Comparison of ENCODE assay signal across 29 cellular contexts in the genomic region with DNA sequence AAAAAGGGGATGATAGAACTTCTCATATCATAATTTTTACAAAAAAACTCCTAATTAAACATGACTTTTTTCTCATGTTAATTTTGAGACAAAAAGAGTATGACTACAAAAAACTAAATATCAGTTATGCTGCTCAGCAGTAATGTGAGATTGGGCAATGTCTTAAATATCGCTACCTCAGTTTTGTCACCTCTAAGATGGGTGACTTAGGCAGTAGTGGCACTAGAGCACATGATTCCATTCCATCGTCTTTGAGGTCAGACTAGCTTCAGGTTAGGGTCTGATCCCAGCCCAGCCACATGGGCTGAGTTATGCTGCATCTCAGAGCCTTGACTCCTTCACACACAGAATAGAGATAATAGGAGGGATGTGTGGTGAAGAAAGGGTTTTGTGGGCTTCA. TPM values are rescaled to one million over a fixed set of nuclear protein-coding genes. Genes with fewer than 3 reads are reported as not detected.
DNase-seq lines count a peak whose midpoint lies in the region; ATAC-seq, FAIRE-seq and TF ChIP-seq lines count a peak whose summit lies in the region.
"Had no signal": no experiment of that assay in that cellular context is flagged by ENCODE, and none has a peak within 500 bp of the region (broad histone marks: within the 10 kb centered on the region; RNA-seq: fewer than 3 reads in every experiment).

No MANE protein-coding gene starts in this region.

- H3K27me3 Mint-ChIP-seq in activated CD4-positive, alpha-beta memory T cell treated with anti-CD3 and anti-CD28 coated beads, Interleukin-2, amount 10 ng/mL, durations not matched to agents 7 days and 5 days = no peaks in the 10 kb centered on the region

- POLR2A ChIA-PET in endothelial cell of umbilical vein (lab: Charles Lee) = interaction anchor here (1.2 kb wide), 1 partner anchor 11 kb away, joined by 6 read pairs; a partner anchor contains a TSS
- POLR2A ChIA-PET in activated CD4-positive, alpha-beta memory T cell treated with anti-CD3 and anti-CD28 coated beads, Interleukin-2, amount 10 ng/mL, durations not matched to agents 7 days and 5 days (lab: Charles Lee) = interaction anchor here (1.7 kb wide), 1 partner anchor 10 kb away, joined by 7 read pairs; no protein-coding TSS in a partner anchor

- H3K36me3 Mint-ChIP-seq in activated CD4-positive, alpha-beta memory T cell treated with anti-CD3 and anti-CD28 coated beads, Interleukin-2, amount 10 ng/mL, durations not matched to agents 7 days and 5 days (ENCODE audit: low read depth) = no peaks in the 10 kb centered on the region

- H3K9ac ChIP-seq in endothelial cell of umbilical vein (replicated peaks; ENCODE audit: extremely low read depth, insufficient read depth, low read length) = peak overlapping the region; percentile 83

- H3K4me2 ChIP-seq in endothelial cell of umbilical vein (ENCODE audit: insufficient read depth, low read length) (peak overlapping the region; percentile 74), osteoblast (ENCODE audit: insufficient read depth, low read length) (peak overlapping the region; percentile 62)

- no peak for TF ChIP-seq CTCF in left ventricle myocardium inferior (IDR thresholded peaks at IDR 0.05; ENCODE audit: borderline replicate concordance)
- no peak for TF ChIP-seq CTCF in endothelial cell of umbilical vein (IDR thresholded peaks at IDR 0.05; ENCODE audit: extremely low read depth in 1 of 2, insufficient read depth in 1 of 2, low read depth in 1 of 2, low read length in 2 of 2)
- TF ChIP-seq CTCF in osteoblast (IDR thresholded peaks at IDR 0.05; ENCODE audit: extremely low read depth, low read depth, low read length) = no peak

- H3K79me2 ChIP-seq in endothelial cell of umbilical vein (ENCODE audit: control insufficient read depth, insufficient read depth, low read length) (peaks cover 70% of the 10 kb centered on the region), osteoblast (ENCODE audit: insufficient read depth, low read length) (peaks cover 88% of the 10 kb centered on the region)

- H3K27ac ChIP-seq in left ventricle myocardium inferior (replicated peaks) = peak overlapping the region; percentile 71
- peak overlapping the region; percentile 60 for H3K27ac ChIP-seq in SJSA1
- H3K27ac ChIP-seq in endothelial cell of umbilical vein (ENCODE audit: insufficient read depth, low read depth, low read length) = peak overlapping the region; percentile 99
- H3K27ac ChIP-seq in osteoblast (ENCODE audit: low read depth, low read length) = peak overlapping the region; percentile 97

- H4K20me1 ChIP-seq in endothelial cell of umbilical vein (replicated peaks; ENCODE audit: control insufficient read depth, extremely low read depth, insufficient read depth, low read length) (no peaks in the 10 kb centered on the region), osteoblast (ENCODE audit: insufficient read depth, low read length) (no peaks in the 10 kb centered on the region)

- H3K4me1 ChIP-seq in left ventricle myocardium inferior (peaks cover 40% of the 10 kb centered on the region), SJSA1 (replicated peaks) (peaks cover 75% of the 10 kb centered on the region), endothelial cell of umbilical vein (ENCODE audit: control insufficient read depth, extremely low read depth, insufficient read depth, low read length) (peaks cover 79% of the 10 kb centered on the region), osteoblast (ENCODE audit: insufficient read depth, low read length) (peaks cover 80% of the 10 kb centered on the region)

- H3K27me3 ChIP-seq in left ventricle myocardium inferior (ENCODE audit: low read depth) (no peaks in the 10 kb centered on the region), SJSA1 (replicated peaks) (no peaks in the 10 kb centered on the region), endothelial cell of umbilical vein (ENCODE audit: control insufficient read depth in 2 of 2, insufficient read depth in 2 of 2, low read length in 2 of 2) (no peaks in the 10 kb centered on the region), osteoblast (ENCODE audit: insufficient read depth, low read length) (no peaks in the 10 kb centered on the region)
- H3K27me3 ChIP-seq: body of pancreas, sigmoid colon, tibial nerve had no signal

- CTCF ChIA-PET in endothelial cell of umbilical vein (lab: Charles Lee) = interaction anchor here (1.1 to 2.2 kb wide), 3 partner anchors 10 to 44 kb away, joined by 6 to 9 read pairs (median 7); no protein-coding TSS in a partner anchor
- CTCF ChIA-PET in activated CD4-positive, alpha-beta memory T cell treated with anti-CD3 and anti-CD28 coated beads, Interleukin-2, amount 10 ng/mL, durations not matched to agents 7 days and 5 days (lab: Charles Lee) = no interaction called here

- intact Hi-C loops in left ventricle myocardium inferior (cut with micrococcal nuclease) (no loop called here), left cardiac atrium (cut with DNase I) (no loop called here), endothelial cell of umbilical vein (cut with micrococcal nuclease) (loop anchor here (10.0 kb wide), 2 partner anchors 1211 to 1401 kb away; a partner anchor contains a TSS)

- no peaks in the 10 kb centered on the region for H3K9me1 ChIP-seq in endothelial cell of umbilical vein (replicated peaks; ENCODE audit: control insufficient read depth, extremely low read depth, insufficient read depth, low read length)

- H3K36me3 ChIP-seq in left ventricle myocardium inferior (no peaks in the 10 kb centered on the region), SJSA1 (peaks cover 10% of the 10 kb centered on the region; the same call in 1 of the 2 replicates), endothelial cell of umbilical vein (ENCODE audit: control insufficient read depth in 2 of 2, extremely low read depth in 1 of 2, insufficient read depth in 2 of 2, low read length in 2 of 2) (no peaks in the 10 kb centered on the region), osteoblast (ENCODE audit: insufficient read depth, low read length) (no peaks in the 10 kb centered on the region)
- H3K36me3 ChIP-seq: sigmoid colon, tibial nerve had no signal

- no peak overlapping the region for H2AFZ ChIP-seq in endothelial cell of umbilical vein (ENCODE audit: low read depth, low read length)
- H2AFZ ChIP-seq in osteoblast (ENCODE audit: low read length) = no peak overlapping the region

- no peak for FAIRE-seq in endothelial cell of umbilical vein (lab: Jason Lieb, UNC)

- no peaks in the 10 kb centered on the region for H3K9me3 Mint-ChIP-seq in activated CD4-positive, alpha-beta memory T cell treated with anti-CD3 and anti-CD28 coated beads, Interleukin-2, amount 10 ng/mL, durations not matched to agents 7 days and 5 days
- H3K9me3 Mint-ChIP-seq: neural crest cell had no signal

- ATAC-seq in left cardiac atrium = no peak
- ATAC-seq: body of pancreas had no signal

- BruUV-seq in endothelial cell of umbilical vein (replicated peaks; lab: Mats Ljungman, UMichigan) = no TSS peak

- DNase-seq in left ventricle myocardium inferior (no peak), left cardiac atrium (no peak), SJSA1 (ENCODE audit: low read depth in 1 of 2, low spot score in 2 of 2) (no peak), endothelial cell of umbilical vein (ENCODE audit: low read depth, low spot score) (no peak), osteoblast (ENCODE audit: insufficient read length, low spot score, missing footprints) (no peak), superior temporal gyrus (ENCODE audit: extremely low spot score) (no peak), HuH-7.5 (ENCODE audit: low spot score) (no peak)
- DNase-seq in activated CD4-positive, alpha-beta memory T cell treated with anti-CD3 and anti-CD28 coated beads, Interleukin-2, amount 10 ng/mL, durations not matched to agents 7 days and 5 days = no peak
- DNase-seq: activated CD4-positive, alpha-beta T cell treated with anti-CD3 and anti-CD28 coated beads, Interleukin-2, amount 50 U/mL, for 48 hours; activated CD4-positive, CD25-positive, alpha-beta regulatory T cell treated with anti-CD3 and anti-CD28 coated beads, Interleukin-2, amount 50 U/mL, for 72 hours; activated naive CD4-positive, alpha-beta T cell treated with Interleukin-2 at 50 U/mL for 16 hours; body of pancreas; DMS 273 treated with DMSO at 0.1 percent for 48 hours; EL; foreskin fibroblast; H7; Kasumi-1; kidney glomerular epithelial cell; NCI-H1436; NCI-H2081; NCI-H2227 treated with DMSO at 0.1 percent for 48 hours; NCI-H526; posterior cingulate gyrus; sigmoid colon; stimulated activated CD4-positive, alpha-beta T cell treated with anti-CD3 and anti-CD28 coated beads, Interleukin-4, amount 100 ng/mL, for 4 hours; T-helper 2 cell had no signal

- dilution Hi-C loops in endothelial cell of umbilical vein (cut with MboI; ENCODE audit: extremely low pct_ligation_motif_present, low sequenced_read_pairs) = no loop called here

- no peak overlapping the region for H3K27ac Mint-ChIP-seq in activated CD4-positive, alpha-beta memory T cell treated with anti-CD3 and anti-CD28 coated beads, Interleukin-2, amount 10 ng/mL, durations not matched to agents 7 days and 5 days
- H3K27ac Mint-ChIP-seq: B cell had no signal

- peaks cover 21% of the 10 kb centered on the region for H3K4me1 Mint-ChIP-seq in activated CD4-positive, alpha-beta memory T cell treated with anti-CD3 and anti-CD28 coated beads, Interleukin-2, amount 10 ng/mL, durations not matched to agents 7 days and 5 days
- H3K4me1 Mint-ChIP-seq: B cell had no signal

- H3K4me3 ChIP-seq in left ventricle myocardium inferior = no peak overlapping the region
- no peak overlapping the region for H3K4me3 ChIP-seq in SJSA1
- peak overlapping the region in 1 of 3 experiments; percentile 53 for H3K4me3 ChIP-seq in endothelial cell of umbilical vein (replicated peaks in 1 of 3; ENCODE audit: insufficient read depth in 1 of 3, low read depth in 1 of 3, low read length in 3 of 3)
- H3K4me3 ChIP-seq in osteoblast (ENCODE audit: insufficient read depth, low read length) = no peak overlapping the region
- H3K4me3 ChIP-seq: body of pancreas, sigmoid colon, tibial nerve had no signal

- H3K4me3 Mint-ChIP-seq in activated CD4-positive, alpha-beta memory T cell treated with anti-CD3 and anti-CD28 coated beads, Interleukin-2, amount 10 ng/mL, durations not matched to agents 7 days and 5 days = no peak overlapping the region
- H3K4me3 Mint-ChIP-seq: B cell, neural crest cell had no signal

- TF ChIP-seq POLR2A in endothelial cell of umbilical vein (IDR thresholded peaks at IDR 0.05; ENCODE audit: low read depth, low read length) = no peak

- H3K9me3 ChIP-seq in left ventricle myocardium inferior (replicated peaks) (no peaks in the 10 kb centered on the region), SJSA1 (replicated peaks) (no peaks in the 10 kb centered on the region), endothelial cell of umbilical vein (replicated peaks; ENCODE audit: control insufficient read depth, insufficient read depth, low read length) (no peaks in the 10 kb centered on the region), osteoblast (ENCODE audit: low read depth, low read length) (no peaks in the 10 kb centered on the region)
- H3K9me3 ChIP-seq: body of pancreas, sigmoid colon, tibial nerve had no signal

RNA-seq across cellular contexts. Expression of a gene that starts 11.0 kb away (rescaled TPM):
- 5.5 TPM for total RNA-seq in left ventricle myocardium inferior
- 1 to 10 TPM; 4.1 to 8.2 TPM for total RNA-seq in left cardiac atrium
- 39.6 and 59.1 TPM in 2 replicates for total RNA-seq in SJSA1 (2014; rRNA removed; shearing (Covaris generic))
- total RNA-seq in endothelial cell of umbilical vein = 44.3 and 55.8 TPM in 2 replicates
- 27.1 and 30.2 TPM in 2 replicates for polyA plus RNA-seq in endothelial cell of umbilical vein
- polyA plus RNA-seq in endothelial cell of umbilical vein (2011; cell fraction: cytosol; rRNA removed) = 23.4 and 23.5 TPM in 2 replicates
- 53.8 and 63.0 TPM in 2 replicates for polyA plus RNA-seq in endothelial cell of umbilical vein (2011; cell fraction: nucleus; rRNA removed)
- 64.0 and 66.8 TPM in 2 replicates for polyA plus RNA-seq in endothelial cell of umbilical vein (2012)
- polyA minus RNA-seq in endothelial cell of umbilical vein = 39.3 and 40.7 TPM in 2 replicates
- polyA minus RNA-seq in endothelial cell of umbilical vein (2011; cell fraction: cytosol; rRNA and poly(A)+ RNA removed) = 4.3 TPM
- polyA minus RNA-seq in endothelial cell of umbilical vein (2011; cell fraction: nucleus; rRNA and poly(A)+ RNA removed) = 36.6 and 49.8 TPM in 2 replicates
- total RNA-seq in osteoblast = 22.1 and 29.7 TPM in 2 replicates
- 10 to 100 TPM in 1 of 2 experiments, 1 to 10 TPM in 1; 7.8 to 10.6 TPM for total RNA-seq in activated CD4-positive, alpha-beta memory T cell treated with anti-CD3 and anti-CD28 coated beads, Interleukin-2, amount 10 ng/mL, durations not matched to agents 7 days and 5 days
